ENCODE assay signal across 10 cellular contexts in genomic region chr15:36601497-36601932, GRCh38. TPM values are rescaled to one million over a fixed set of nuclear protein-coding genes. Genes with fewer than 3 reads are reported as not detected.
A peak's percentile ranks its signal among the peaks of the same experiment; 100 is the strongest.
DNase-seq lines count a peak whose midpoint lies in the region; ATAC-seq and TF ChIP-seq lines count a peak whose summit lies in the region.
"Had no signal": no experiment of that assay in that cellular context is flagged by ENCODE, and none has a peak within 500 bp of the region (broad histone marks: within the 10 kb centered on the region; RNA-seq: fewer than 3 reads in every experiment).

No MANE protein-coding gene starts in this region.

- H3K36me3 ChIP-seq in sigmoid colon: no peaks in the 10 kb centered on the region

- ATAC-seq in GM18511 (IDR thresholded peaks at IDR 0.05; ENCODE audit: unreplicated experiment): peak; percentile 62
- peak; percentile 51 for ATAC-seq in HG03571 (IDR thresholded peaks at IDR 0.05; ENCODE audit: unreplicated experiment)
- no peak for ATAC-seq in GM18858 (IDR thresholded peaks at IDR 0.05; ENCODE audit: unreplicated experiment)
- no peak for ATAC-seq in T-helper 17 cell

- peaks cover 3% of the 10 kb centered on the region for H3K36me3 Mint-ChIP-seq in activated naive CD4-positive, alpha-beta T cell treated with anti-CD3 and anti-CD28 coated beads for 36 hours (ENCODE audit: low read depth)
- H3K36me3 Mint-ChIP-seq in T-helper 17 cell (ENCODE audit: low read depth): peaks cover 2% of the 10 kb centered on the region

- H3K27ac Mint-ChIP-seq in activated naive CD4-positive, alpha-beta T cell treated with anti-CD3 and anti-CD28 coated beads for 36 hours: no peak overlapping the region
- no peak overlapping the region for H3K27ac Mint-ChIP-seq in T-helper 17 cell

- peaks cover 7% of the 10 kb centered on the region for H3K4me1 Mint-ChIP-seq in activated naive CD4-positive, alpha-beta T cell treated with anti-CD3 and anti-CD28 coated beads for 36 hours (ENCODE audit: low read depth)
- peaks cover 8% of the 10 kb centered on the region for H3K4me1 Mint-ChIP-seq in T-helper 17 cell

- peak; percentile 54 to 90 (median 75) for TF ChIP-seq EP300 in sigmoid colon (IDR thresholded peaks at IDR 0.05)

- TF ChIP-seq CTCF in fibroblast of mammary gland (conservative IDR thresholded peaks at IDR 0.05; ENCODE audit: control insufficient read depth, insufficient read depth, low read depth, low read length) (no peak), sigmoid colon (IDR thresholded peaks at IDR 0.05) (no peak)

- peak overlapping the region; percentile 79 to 90 (median 86) for H3K27ac ChIP-seq in sigmoid colon

- CTCF ChIA-PET in activated naive CD4-positive, alpha-beta T cell treated with anti-CD3 and anti-CD28 coated beads for 36 hours (lab: Charles Lee): no interaction called here

- H3K27me3 ChIP-seq in sigmoid colon: no peaks in the 10 kb centered on the region

- peak; percentile 96 for DNase-seq in fibroblast of mammary gland (ENCODE audit: low read depth)
- peak; percentile 91 for DNase-seq in sigmoid colon
- DNase-seq in MV-4-11 (lab: John Stamatoyannopoulos, UW): no peak
- no peak for DNase-seq in activated naive CD4-positive, alpha-beta T cell treated with anti-CD3 and anti-CD28 coated beads for 36 hours
- DNase-seq in T-helper 17 cell: no peak
- DNase-seq: NCI-H82, retina had no signal

- no peak for TF ChIP-seq POLR2A in sigmoid colon (IDR thresholded peaks at IDR 0.05)

- H3K9me3 Mint-ChIP-seq in activated naive CD4-positive, alpha-beta T cell treated with anti-CD3 and anti-CD28 coated beads for 36 hours: no peaks in the 10 kb centered on the region

- H3K4me3 ChIP-seq in fibroblast of mammary gland (ENCODE audit: control insufficient read depth, low read depth, low read length): no peak overlapping the region
- H3K4me3 ChIP-seq in sigmoid colon: peak overlapping the region; percentile 2 to 18 (median 6)

- intact Hi-C loops in sigmoid colon (cut with DNase I): loop anchor here (5.0 to 10.0 kb wide), 4 partner anchors 51 to 501 kb away; partner anchors contain the start of gene MEIS2
- intact Hi-C loops in activated naive CD4-positive, alpha-beta T cell treated with anti-CD3 and anti-CD28 coated beads for 36 hours (cut with micrococcal nuclease): no loop called here

- peaks cover 0 to 89% (median 61%) of the 10 kb centered on the region in 4 donors for H3K4me1 ChIP-seq in sigmoid colon

- 82 to 91% methylated on average over 4 of the region's 4 CpGs for WGBS in sigmoid colon, 2 donors

- no peaks in the 10 kb centered on the region for H3K9me3 ChIP-seq in sigmoid colon
- no peaks in the 10 kb centered on the region for H3K9me3 ChIP-seq in T-helper 17 cell (ENCODE audit: control insufficient read depth, low read length, poor library complexity, severe bottlenecking)

- no peak overlapping the region for H3K4me3 Mint-ChIP-seq in activated naive CD4-positive, alpha-beta T cell treated with anti-CD3 and anti-CD28 coated beads for 36 hours
- H3K4me3 Mint-ChIP-seq in T-helper 17 cell: no peak overlapping the region

- H3K27me3 Mint-ChIP-seq in activated naive CD4-positive, alpha-beta T cell treated with anti-CD3 and anti-CD28 coated beads for 36 hours (ENCODE audit: low read depth): no peaks in the 10 kb centered on the region
- no peaks in the 10 kb centered on the region for H3K27me3 Mint-ChIP-seq in T-helper 17 cell

RNA-seq across cellular contexts. Expression of gene CDIN1, which starts 22.1 kb away (rescaled TPM):
- total RNA-seq in sigmoid colon (10 to 100 TPM; 14.9 to 55.9 (median 27.4) TPM), T-helper 17 cell (10 to 100 TPM in 1 of 2 donors, 1 to 10 TPM in 1; 9.2 to 11.9 TPM)
- 1 to 10 TPM; 1.8 to 2.8 (median 2.1) TPM for polyA plus RNA-seq in sigmoid colon
- total RNA-seq in activated naive CD4-positive, alpha-beta T cell treated with anti-CD3 and anti-CD28 coated beads for 36 hours: 10 to 100 TPM; 11.6 to 11.8 TPM

Comparison
In these comparisons a context has a peak if more than half of its experiments do, and no peak if none do; other contexts are left out.
1. ATAC-seq: peak in GM18511 (single experiment) and HG03571 (single experiment); none in GM18858 (single experiment) and T-helper 17 cell (single experiment).
2. DNase-seq: peak in fibroblast of mammary gland (single experiment) and sigmoid colon (single experiment); none in MV-4-11 (single experiment), activated naive CD4-positive, alpha-beta T cell treated with anti-CD3 and anti-CD28 coated beads for 36 hours (single experiment) and T-helper 17 cell (0 of 3).